ENCODE assay signal across 8 cellular contexts in the genomic region with DNA sequence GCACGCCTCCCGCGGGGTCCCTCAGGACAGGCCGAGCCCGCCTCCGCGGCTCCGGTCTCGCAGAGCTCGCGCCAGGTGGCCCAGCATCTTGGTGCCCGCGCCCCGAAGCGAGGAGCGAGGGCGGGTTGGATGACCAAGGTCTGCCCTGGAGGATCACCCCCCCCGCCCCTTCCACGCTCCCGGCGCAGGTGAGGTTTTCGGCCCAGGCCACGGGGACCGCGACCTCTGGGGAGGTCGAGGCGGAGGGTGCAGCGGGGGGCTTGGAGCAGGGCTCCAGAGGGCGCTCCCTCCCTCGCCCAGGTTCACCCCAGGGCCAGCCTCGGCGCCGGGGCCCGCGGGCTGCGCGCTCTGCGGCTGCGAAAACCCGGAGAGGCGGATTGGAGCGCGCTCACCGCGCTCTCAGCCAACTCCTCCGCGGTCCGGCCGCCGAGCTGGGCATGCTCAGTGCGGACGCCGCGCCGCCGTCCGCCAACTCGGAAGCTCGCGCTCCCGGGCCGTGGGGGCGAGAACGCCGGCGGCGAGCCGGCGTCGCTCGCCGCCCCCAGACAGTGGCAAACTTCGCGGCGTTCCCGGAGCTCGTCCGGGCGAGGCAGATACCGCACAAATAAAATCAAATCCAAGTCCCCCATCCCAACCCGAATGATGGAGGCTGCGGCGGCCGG. TPM values are rescaled to one million over a fixed set of nuclear protein-coding genes. Genes with fewer than 3 reads are reported as not detected.
DNase-seq lines count a peak whose midpoint lies in the region; ATAC-seq and TF ChIP-seq lines count a peak whose summit lies in the region.

A gene with protein sequence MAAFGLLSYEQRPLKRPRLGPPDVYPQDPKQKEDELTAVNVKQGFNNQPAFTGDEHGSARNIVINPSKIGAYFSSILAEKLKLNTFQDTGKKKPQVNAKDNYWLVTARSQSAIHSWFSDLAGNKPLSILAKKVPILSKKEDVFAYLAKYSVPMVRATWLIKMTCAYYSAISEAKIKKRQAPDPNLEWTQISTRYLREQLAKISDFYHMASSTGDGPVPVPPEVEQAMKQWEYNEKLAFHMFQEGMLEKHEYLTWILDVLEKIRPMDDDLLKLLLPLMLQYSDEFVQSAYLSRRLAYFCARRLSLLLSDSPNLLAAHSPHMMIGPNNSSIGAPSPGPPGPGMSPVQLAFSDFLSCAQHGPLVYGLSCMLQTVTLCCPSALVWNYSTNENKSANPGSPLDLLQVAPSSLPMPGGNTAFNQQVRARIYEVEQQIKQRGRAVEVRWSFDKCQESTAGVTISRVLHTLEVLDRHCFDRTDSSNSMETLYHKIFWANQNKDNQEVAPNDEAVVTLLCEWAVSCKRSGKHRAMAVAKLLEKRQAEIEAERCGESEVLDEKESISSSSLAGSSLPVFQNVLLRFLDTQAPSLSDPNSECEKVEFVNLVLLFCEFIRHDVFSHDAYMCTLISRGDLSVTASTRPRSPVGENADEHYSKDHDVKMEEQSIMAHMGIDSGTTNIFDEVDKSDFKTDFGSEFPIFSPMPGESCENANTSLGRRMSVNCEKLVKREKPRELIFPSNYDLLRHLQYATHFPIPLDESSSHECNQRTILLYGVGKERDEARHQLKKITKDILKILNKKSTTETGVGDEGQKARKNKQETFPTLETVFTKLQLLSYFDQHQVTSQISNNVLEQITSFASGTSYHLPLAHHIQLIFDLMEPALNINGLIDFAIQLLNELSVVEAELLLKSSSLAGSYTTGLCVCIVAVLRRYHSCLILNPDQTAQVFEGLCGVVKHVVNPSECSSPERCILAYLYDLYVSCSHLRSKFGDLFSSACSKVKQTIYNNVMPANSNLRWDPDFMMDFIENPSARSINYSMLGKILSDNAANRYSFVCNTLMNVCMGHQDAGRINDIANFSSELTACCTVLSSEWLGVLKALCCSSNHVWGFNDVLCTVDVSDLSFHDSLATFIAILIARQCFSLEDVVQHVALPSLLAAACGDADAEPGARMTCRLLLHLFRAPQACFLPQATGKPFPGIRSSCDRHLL (N-terminal part only) (plus strand): TSS at position 438 of the 662 bp plus-strand sequence. CDS start 1,263 bp downstream, outside the sequence.

- no peaks in the 10 kb centered on the region for H3K36me3 ChIP-seq in left ventricle myocardium inferior
- H3K36me3 ChIP-seq in trophoblast cell (ENCODE audit: control insufficient read depth in 1 of 2, insufficient read depth in 2 of 2, low read length in 2 of 2), result no peaks in the 10 kb centered on the region

- no peak within 1 kb of the TSS for H3K23ac ChIP-seq in trophoblast cell (ENCODE audit: low read length)

- H3K27me3 ChIP-seq in left ventricle myocardium inferior (ENCODE audit: low read depth) (peaks cover 70% of the 10 kb centered on the region), trophoblast cell (ENCODE audit: insufficient read depth, low read length) (no peaks in the 10 kb centered on the region)

- peak within 1 kb of the TSS; percentile 75 for H4K8ac ChIP-seq in trophoblast cell (ENCODE audit: low read depth, low read length)

- TF ChIP-seq POLR2A in Raji (IDR thresholded peaks at IDR 0.05; ENCODE audit: insufficient read depth, low read depth, low read length), result peak; percentile 65

- H3K4ac ChIP-seq in trophoblast cell (ENCODE audit: low read depth, low read length), result peak within 1 kb of the TSS; percentile 83

- ATAC-seq in GM21717 (IDR thresholded peaks at IDR 0.05; ENCODE audit: unreplicated experiment) (peak; percentile 77), GM21786 (IDR thresholded peaks at IDR 0.05; ENCODE audit: unreplicated experiment) (no peak)

- DNase-seq in DMS79 (lab: John Stamatoyannopoulos, UW), result peak; percentile 56
- DNase-seq in KG1 (lab: John Stamatoyannopoulos, UW), result peak; percentile 45
- DNase-seq in left ventricle myocardium inferior, result peak; percentile 68
- DNase-seq in trophoblast cell, result peak; percentile 56 to 77

- peak within 1 kb of the TSS; percentile 63 for H4K12ac ChIP-seq in trophoblast cell (ENCODE audit: low read depth, low read length)

- peak within 1 kb of the TSS; percentile 84 for H2BK5ac ChIP-seq in trophoblast cell (ENCODE audit: low read depth, low read length, poor library complexity)

- intact Hi-C loops in left ventricle myocardium inferior (cut with micrococcal nuclease), result no loop called here

- H3K18ac ChIP-seq in trophoblast cell (ENCODE audit: low read length), result peak within 1 kb of the TSS; percentile 73

- peak within 1 kb of the TSS; percentile 85 for H3K14ac ChIP-seq in trophoblast cell (ENCODE audit: low read length)

- peak within 1 kb of the TSS; percentile 80 for H3K4me3 ChIP-seq in left ventricle myocardium inferior
- H3K4me3 ChIP-seq in trophoblast cell (ENCODE audit: low read depth, low read length), result peak within 1 kb of the TSS; percentile 93

- peak within 1 kb of the TSS; percentile 88 for H4K91ac ChIP-seq in trophoblast cell (ENCODE audit: low read depth, low read length)

- peak within 1 kb of the TSS; percentile 82 for H2AFZ ChIP-seq in trophoblast cell (ENCODE audit: insufficient read depth, low read length, poor library complexity)

- TF ChIP-seq CTCF in left ventricle myocardium inferior (IDR thresholded peaks at IDR 0.05; ENCODE audit: borderline replicate concordance), result no peak

- peak within 1 kb of the TSS; percentile 82 for H3K27ac ChIP-seq in angular gyrus (ENCODE audit: low read depth, low read length)
- peak within 1 kb of the TSS; percentile 38 for H3K27ac ChIP-seq in left ventricle myocardium inferior (replicated peaks)
- H3K27ac ChIP-seq in trophoblast cell (ENCODE audit: low read depth, low read length), result peak within 1 kb of the TSS; percentile 94

- H3K9me3 ChIP-seq in left ventricle myocardium inferior (replicated peaks) (no peaks in the 10 kb centered on the region), trophoblast cell (ENCODE audit: insufficient read depth, low read depth, low read length) (no peaks in the 10 kb centered on the region)

- peak within 1 kb of the TSS; percentile 80 for H3K9ac ChIP-seq in trophoblast cell (ENCODE audit: low read length)

- peaks cover 24% of the 10 kb centered on the region for H3K79me1 ChIP-seq in trophoblast cell (ENCODE audit: low read length)

- H2AK5ac ChIP-seq in trophoblast cell (ENCODE audit: low read length), result peak within 1 kb of the TSS; percentile 34

- H2BK120ac ChIP-seq in trophoblast cell (ENCODE audit: insufficient read depth, low read length, poor library complexity), result peak within 1 kb of the TSS; percentile 75

- WGBS in trophoblast cell (ENCODE audit: extremely low coverage, insufficient coverage, insufficient read length), result no CpG with 5 or more reads among the region's 84 CpGs

- peak within 1 kb of the TSS; percentile 51 for H2BK12ac ChIP-seq in trophoblast cell (ENCODE audit: low read length)

- H3K79me2 ChIP-seq in trophoblast cell (ENCODE audit: control insufficient read depth, insufficient read depth, low read length, poor library complexity), result peaks cover 25% of the 10 kb centered on the region

- H3K4me2 ChIP-seq in trophoblast cell (ENCODE audit: low read length), result peak within 1 kb of the TSS; percentile 82

- H3K4me1 ChIP-seq in left ventricle myocardium inferior (peaks cover 27% of the 10 kb centered on the region), trophoblast cell (ENCODE audit: control insufficient read depth in 1 of 2, insufficient read depth in 2 of 2, low read length in 2 of 2) (peaks cover 7 to 14% of the 10 kb centered on the region in 2 experiments)

RNA-seq across cellular contexts. Expression of the gene that starts here (rescaled TPM):
- 0.82 TPM for total RNA-seq in left ventricle myocardium inferior
- 45.5 and 47.4 TPM in 2 replicates for polyA plus RNA-seq in trophoblast cell (2013)

Comparison
In these comparisons a context has a peak if more than half of its experiments do, and no peak if none do; other contexts are left out.
1. Peak in DNase-seq, H3K4me3 ChIP-seq and H3K27ac ChIP-seq in left ventricle myocardium inferior; RNA of the gene not detected or under 1 TPM.
2. H3K27ac ChIP-seq: peak in every context shown above with its lines; median percentile 94 in trophoblast cell; 82 in angular gyrus; 38 in left ventricle myocardium inferior.